ENCODE assay signal across 8 cellular contexts in genomic region chr16:87945351-87946042, GRCh38. TPM values are rescaled to one million over a fixed set of nuclear protein-coding genes. Genes with fewer than 3 reads are reported as not detected.
DNase-seq lines count a peak whose midpoint lies in the region; ATAC-seq and TF ChIP-seq lines count a peak whose summit lies in the region.

No MANE protein-coding gene starts in this region.

- H3K27ac ChIP-seq in AG04450 (ENCODE audit: low read depth, low read length) (no peak overlapping the region), trophoblast cell (ENCODE audit: low read depth, low read length) (peak overlapping the region; percentile 86)

- H2AFZ ChIP-seq in trophoblast cell (ENCODE audit: insufficient read depth, low read length, poor library complexity), result peak overlapping the region; percentile 24

- peak overlapping the region; percentile 88 for H2BK120ac ChIP-seq in trophoblast cell (ENCODE audit: insufficient read depth, low read length, poor library complexity)

- H3K23ac ChIP-seq in trophoblast cell (ENCODE audit: low read length), result no peak overlapping the region

- peak overlapping the region; percentile 90 for H2BK12ac ChIP-seq in trophoblast cell (ENCODE audit: low read length)

- peak overlapping the region; percentile 88 for H4K8ac ChIP-seq in trophoblast cell (ENCODE audit: low read depth, low read length)

- ATAC-seq in Right ventricle myocardium inferior, result peak; percentile 90
- no peak for ATAC-seq in HG03354 (IDR thresholded peaks at IDR 0.05; ENCODE audit: poor library complexity, severe bottlenecking, unreplicated experiment)

- H3K4me1 Mint-ChIP-seq in activated naive CD8-positive, alpha-beta T cell treated with anti-CD3 and anti-CD28 coated beads for 36 hours, result peaks cover 19% of the 10 kb centered on the region

- H4K12ac ChIP-seq in trophoblast cell (ENCODE audit: low read depth, low read length), result peak overlapping the region; percentile 58

- H3K4me1 ChIP-seq in trophoblast cell (ENCODE audit: control insufficient read depth in 1 of 2, insufficient read depth in 2 of 2, low read length in 2 of 2), result peaks cover 25 to 26% of the 10 kb centered on the region in 2 experiments

- H3K79me1 ChIP-seq in trophoblast cell (ENCODE audit: low read length), result peaks cover 31% of the 10 kb centered on the region

- H3K27me3 Mint-ChIP-seq in activated naive CD8-positive, alpha-beta T cell treated with anti-CD3 and anti-CD28 coated beads for 36 hours, result peaks cover 3% of the 10 kb centered on the region

- H3K36me3 ChIP-seq in trophoblast cell (ENCODE audit: control insufficient read depth in 1 of 2, insufficient read depth in 2 of 2, low read length in 2 of 2), result no peaks in the 10 kb centered on the region

- peak overlapping the region; percentile 74 for H3K14ac ChIP-seq in trophoblast cell (ENCODE audit: low read length)

- POLR2A ChIA-PET in AG04450 (lab: Yijun Ruan, JAX), result interaction anchor here (0.7 kb wide), 1 partner anchor 168 kb away, joined by 3 read pairs; no protein-coding TSS in a partner anchor

- WGBS in trophoblast cell (ENCODE audit: extremely low coverage, insufficient coverage, insufficient read length), result no CpG with 5 or more reads among the region's 22 CpGs

- H3K4me2 ChIP-seq in trophoblast cell (ENCODE audit: low read length), result peak overlapping the region; percentile 60

- peak overlapping the region; percentile 29 for H3K27ac Mint-ChIP-seq in activated naive CD8-positive, alpha-beta T cell treated with anti-CD3 and anti-CD28 coated beads for 36 hours

- peak overlapping the region; percentile 92 for H4K91ac ChIP-seq in trophoblast cell (ENCODE audit: low read depth, low read length)

- H3K18ac ChIP-seq in trophoblast cell (ENCODE audit: low read length), result peak overlapping the region; percentile 13

- peak overlapping the region; percentile 59 for H3K4me3 Mint-ChIP-seq in activated naive CD8-positive, alpha-beta T cell treated with anti-CD3 and anti-CD28 coated beads for 36 hours

- CTCF ChIA-PET in AG04450 (lab: Charles Lee), result no interaction called here

- DNase-seq in AG04450 (ENCODE audit: low read depth, low spot score) (no peak), NCI-H1048 (lab: John Stamatoyannopoulos, UW) (peak; percentile 1), Right ventricle myocardium inferior (ENCODE audit: missing footprints) (peak; percentile 83), trophoblast cell (peak; percentile 99), foreskin melanocyte (no peak), LoVo (ENCODE audit: low spot score) (no peak)
- peak; percentile 48 for DNase-seq in activated naive CD8-positive, alpha-beta T cell treated with anti-CD3 and anti-CD28 coated beads for 36 hours

- intact Hi-C loops in Right ventricle myocardium inferior (cut with DNase I), result no loop called here

- H3K36me3 Mint-ChIP-seq in activated naive CD8-positive, alpha-beta T cell treated with anti-CD3 and anti-CD28 coated beads for 36 hours, result no peaks in the 10 kb centered on the region

- H3K9me3 ChIP-seq in AG04450 (ENCODE audit: control insufficient read depth, insufficient read depth, low read length), result no peaks in the 10 kb centered on the region
- H3K9me3 ChIP-seq in trophoblast cell (ENCODE audit: insufficient read depth, low read depth, low read length), result no peaks in the 10 kb centered on the region

- no peak overlapping the region for H3K9ac ChIP-seq in trophoblast cell (ENCODE audit: low read length)

- H3K9me3 Mint-ChIP-seq in activated naive CD8-positive, alpha-beta T cell treated with anti-CD3 and anti-CD28 coated beads for 36 hours, result no peaks in the 10 kb centered on the region

- peak overlapping the region; percentile 39 for H2AK5ac ChIP-seq in trophoblast cell (ENCODE audit: low read length)

- H2BK5ac ChIP-seq in trophoblast cell (ENCODE audit: low read depth, low read length, poor library complexity), result peak overlapping the region; percentile 79

- H3K27me3 ChIP-seq in AG04450 (ENCODE audit: control insufficient read depth, insufficient read depth, low read length) (no peaks in the 10 kb centered on the region), trophoblast cell (ENCODE audit: insufficient read depth, low read length) (no peaks in the 10 kb centered on the region)

- H3K4ac ChIP-seq in trophoblast cell (ENCODE audit: low read depth, low read length), result peak overlapping the region; percentile 52

- TF ChIP-seq CTCF in AG04450 (IDR thresholded peaks at IDR 0.05; ENCODE audit: low read depth, low read length), result no peak

- peaks cover 4% of the 10 kb centered on the region for H3K79me2 ChIP-seq in trophoblast cell (ENCODE audit: control insufficient read depth, insufficient read depth, low read length, poor library complexity)

- H3K4me3 ChIP-seq in AG04450 (ENCODE audit: low read depth, low read length) (peak overlapping the region; percentile 1), trophoblast cell (ENCODE audit: low read depth, low read length) (peak overlapping the region; percentile 45)

RNA-seq across cellular contexts. Expression of gene BANP, which starts 5.7 kb away (rescaled TPM):
- 18.5 and 18.6 TPM in 2 replicates for polyA plus RNA-seq in AG04450 (2011; rRNA removed)
- polyA minus RNA-seq in AG04450 (2011; rRNA and poly(A)+ RNA removed), result 31.2 and 37.4 TPM in 2 replicates
- 10 to 100 TPM; 25.6 to 27.0 TPM for total RNA-seq in activated naive CD8-positive, alpha-beta T cell treated with anti-CD3 and anti-CD28 coated beads for 36 hours
- total RNA-seq in Right ventricle myocardium inferior, result 12.8 TPM
- 30.9 and 33.0 TPM in 2 replicates for polyA plus RNA-seq in trophoblast cell (2013)

RNA-seq across cellular contexts. Expression of gene CA5A, which starts 9.2 kb away (rescaled TPM):
- polyA plus RNA-seq in AG04450 (2011; rRNA removed), result not detected in 2 replicates
- polyA minus RNA-seq in AG04450 (2011; rRNA and poly(A)+ RNA removed), result not detected in 2 replicates
- total RNA-seq in activated naive CD8-positive, alpha-beta T cell treated with anti-CD3 and anti-CD28 coated beads for 36 hours, result not detected
- not detected for total RNA-seq in Right ventricle myocardium inferior
- not detected in 2 replicates for polyA plus RNA-seq in trophoblast cell (2013)

Comparison
In these comparisons a context has a peak if more than half of its experiments do, and no peak if none do; other contexts are left out.
1. DNase-seq: peak in NCI-H1048 (single experiment), activated naive CD8-positive, alpha-beta T cell treated with anti-CD3 and anti-CD28 coated beads for 36 hours (single experiment), Right ventricle myocardium inferior (single experiment) and trophoblast cell (2 of 2); none in AG04450 (single experiment), foreskin melanocyte (single experiment) and LoVo (single experiment).